ENCODE assay signal across 26 cellular contexts in the genomic region with DNA sequence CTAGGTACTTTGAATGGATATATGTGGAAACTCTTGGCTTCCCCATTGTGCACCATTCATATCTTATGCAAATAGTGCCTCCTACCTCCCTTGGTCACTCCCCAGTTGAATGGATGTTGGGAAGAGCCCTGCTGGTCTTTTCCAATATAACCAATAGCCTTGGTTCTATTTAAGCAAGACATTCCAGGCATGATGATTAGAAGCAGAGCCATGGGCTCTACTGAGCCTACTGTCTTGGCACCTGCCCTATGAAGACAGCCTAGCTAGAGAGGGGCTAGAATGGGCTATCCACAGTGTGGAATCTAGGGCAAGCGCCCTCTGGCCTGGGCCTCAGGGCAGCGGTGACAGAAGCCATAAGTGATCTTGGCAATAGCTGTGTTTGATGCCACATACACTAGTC. TPM values are rescaled to one million over a fixed set of nuclear protein-coding genes. Genes with fewer than 3 reads are reported as not detected.
DNase-seq lines count a peak whose midpoint lies in the region; ATAC-seq, FAIRE-seq and TF ChIP-seq lines count a peak whose summit lies in the region.
"Had no signal": no experiment of that assay in that cellular context is flagged by ENCODE, and none has a peak within 500 bp of the region (broad histone marks: within the 10 kb centered on the region; RNA-seq: fewer than 3 reads in every experiment).

No MANE protein-coding gene starts in this region.

- H4K91ac ChIP-seq in IMR-90 (ENCODE audit: insufficient read depth, low read depth, low read length) (no peak overlapping the region), H1 (replicated peaks; ENCODE audit: insufficient read length, low read length) (no peak overlapping the region), neuronal stem cell (ENCODE audit: low read depth, low read length, poor library complexity) (peak overlapping the region; percentile 73)

- H3K27ac ChIP-seq in IMR-90 (ENCODE audit: insufficient read depth, low read length): no peak overlapping the region
- no peak overlapping the region for H3K27ac ChIP-seq in H1 (ENCODE audit: low read depth, low read length)
- H3K27ac ChIP-seq in neuronal stem cell (replicated peaks; ENCODE audit: low read length): no peak overlapping the region
- H3K27ac ChIP-seq: BLaER1 had no signal

- no peaks in the 10 kb centered on the region for H3K9me1 ChIP-seq in IMR-90 (ENCODE audit: insufficient read depth, low read length)

- H3K9ac ChIP-seq in IMR-90 (ENCODE audit: low read depth, low read length) (no peak overlapping the region), H1 (replicated peaks in 1 of 4; ENCODE audit: extremely low read depth in 1 of 4, low read depth in 3 of 4, low read length in 3 of 4) (no peak overlapping the region), neuronal stem cell (ENCODE audit: low read depth, low read length, poor library complexity) (no peak overlapping the region)
- H3K9ac ChIP-seq: BLaER1 had no signal

- H4K8ac ChIP-seq in IMR-90 (ENCODE audit: low read depth in 2 of 2, low read length in 2 of 2) (no peak overlapping the region), H1 (ENCODE audit: extremely low read depth, insufficient read depth, low read length) (no peak overlapping the region), neuronal stem cell (ENCODE audit: low read depth, low read length) (no peak overlapping the region)

- peak; percentile 4 for DNase-seq in H7
- DNase-seq in IMR-90: no peak
- DNase-seq in H1 (ENCODE audit: low read depth in 1 of 2, low spot score in 2 of 2): no peak
- no peak for DNase-seq in neuronal stem cell (ENCODE audit: low spot score)
- no peak for DNase-seq in activated CD8-positive, alpha-beta memory T cell treated with anti-CD3 and anti-CD28 coated beads for 24 hours
- DNase-seq in midbrain (lab: John Stamatoyannopoulos, UW): no peak
- no peak for DNase-seq in DMS 273 (lab: John Stamatoyannopoulos, UW; ENCODE audit: unreplicated experiment)
- DNase-seq: 8988T; ACHN; BE2C; C1 segment of cervical spinal cord; CD4-positive, alpha-beta memory T cell; CD4-positive, CD25-positive, alpha-beta regulatory T cell; CD8-positive, alpha-beta memory T cell; COR-L47; DMS79 treated with DMSO at 0.1 percent for 48 hours; GF-D8 had no signal

- H4K5ac ChIP-seq in IMR-90 (ENCODE audit: low read depth, low read length) (no peak overlapping the region), H1 (ENCODE audit: insufficient read length, low read depth, low read length) (no peak overlapping the region)

- no peak overlapping the region for H3K14ac ChIP-seq in IMR-90 (replicated peaks; ENCODE audit: low read depth, low read length)
- H3K14ac ChIP-seq in H1 (ENCODE audit: insufficient read length): no peak overlapping the region
- H3K14ac ChIP-seq in neuronal stem cell (ENCODE audit: low read length): no peak overlapping the region

- TF ChIP-seq RAD21 in IMR-90 (IDR thresholded peaks at IDR 0.05; ENCODE audit: low read length) (no peak), H1 (IDR thresholded peaks at IDR 0.05 in 1 of 2, conservative IDR thresholded peaks at IDR 0.05 in 1 of 2; ENCODE audit: low read depth in 2 of 2, low read length in 2 of 2) (no peak)

- no peak overlapping the region for H3K18ac ChIP-seq in IMR-90 (ENCODE audit: low read depth, low read length)
- H3K18ac ChIP-seq in H1 (ENCODE audit: extremely low read depth, low read length): no peak overlapping the region
- no peak overlapping the region for H3K18ac ChIP-seq in neuronal stem cell (ENCODE audit: low read length)

- H4K20me1 ChIP-seq in IMR-90 (ENCODE audit: insufficient read depth, low read length) (no peaks in the 10 kb centered on the region), H1 (replicated peaks in 1 of 2; ENCODE audit: control insufficient read depth in 1 of 2, insufficient read depth in 2 of 2, low read length in 2 of 2) (no peaks in the 10 kb centered on the region)
- H4K20me1 ChIP-seq: BLaER1 had no signal

- H3K36me3 ChIP-seq in H7 (replicated peaks; ENCODE audit: control insufficient read depth, insufficient read depth, low read length): no peaks in the 10 kb centered on the region
- no peaks in the 10 kb centered on the region for H3K36me3 ChIP-seq in IMR-90 (ENCODE audit: control insufficient read depth, insufficient read depth, low read length)
- no peaks in the 10 kb centered on the region for H3K36me3 ChIP-seq in H1 (ENCODE audit: control insufficient read depth in 2 of 4, insufficient read depth in 4 of 4, low read length in 3 of 4)
- no peaks in the 10 kb centered on the region for H3K36me3 ChIP-seq in neuronal stem cell (replicated peaks in 1 of 2; ENCODE audit: control insufficient read depth in 2 of 2, insufficient read depth in 2 of 2, low read length in 2 of 2)
- H3K36me3 ChIP-seq: BE2C, BLaER1 had no signal

- in situ Hi-C loops in IMR-90 (cut with MboI; ENCODE audit: low sequenced_read_pairs): no loop called here

- H2BK5ac ChIP-seq in IMR-90 (ENCODE audit: low read depth, low read length, poor library complexity, severe bottlenecking) (no peak overlapping the region), H1 (ENCODE audit: low read depth, low read length) (no peak overlapping the region), neuronal stem cell (ENCODE audit: low read length) (no peak overlapping the region)

- BruUV-seq in IMR-90 (replicated peaks; lab: Mats Ljungman, UMichigan): no TSS peak

- H3K79me1 ChIP-seq in IMR-90 (ENCODE audit: low read depth in 1 of 2, low read length in 2 of 2) (no peaks in the 10 kb centered on the region), H1 (ENCODE audit: low read depth, low read length) (no peaks in the 10 kb centered on the region), neuronal stem cell (ENCODE audit: low read depth, low read length) (no peaks in the 10 kb centered on the region)

- H3K23ac ChIP-seq in IMR-90 (ENCODE audit: low read depth, low read length) (no peak overlapping the region), H1 (ENCODE audit: insufficient read length) (no peak overlapping the region), neuronal stem cell (ENCODE audit: low read depth, low read length, poor library complexity) (no peak overlapping the region)

- H2BK20ac ChIP-seq in IMR-90 (ENCODE audit: low read depth, low read length) (no peak overlapping the region), H1 (ENCODE audit: low read length) (no peak overlapping the region; the same call in 1 of the 2 replicates)

- H2AFZ ChIP-seq in IMR-90 (replicated peaks; ENCODE audit: low read length, poor library complexity) (peak overlapping the region; percentile 29), H1 (ENCODE audit: low read length) (peak overlapping the region; percentile 34; the same call in 1 of the 2 replicates), neuronal stem cell (ENCODE audit: low read length) (no peak overlapping the region)

- FAIRE-seq in H1 (lab: Jason Lieb, UNC): no peak
- FAIRE-seq: A204.1, G401.6, GM12891, GM19239 had no signal

- H3K4me3 ChIP-seq in H7 (ENCODE audit: insufficient read depth, low read depth, low read length) (no peak overlapping the region), IMR-90 (ENCODE audit: insufficient read depth, low read depth, low read length) (no peak overlapping the region), H1 (ENCODE audit: extremely low read depth in 1 of 4, insufficient read depth in 2 of 4, low read depth in 3 of 4, low read length in 4 of 4) (no peak overlapping the region), neuronal stem cell (ENCODE audit: low read length in 2 of 2) (no peak overlapping the region)
- H3K4me3 ChIP-seq: BLaER1 had no signal

- H3K4me2 ChIP-seq in IMR-90 (ENCODE audit: low read depth, low read length) (no peak overlapping the region), H1 (ENCODE audit: insufficient read depth in 1 of 2, low read depth in 2 of 2, low read length in 2 of 2) (no peak overlapping the region), neuronal stem cell (ENCODE audit: insufficient read depth, low read length, poor library complexity, severe bottlenecking) (no peak overlapping the region)
- H3K4me2 ChIP-seq: BLaER1 had no signal

- peak overlapping the region; percentile 13 for H2AK9ac ChIP-seq in IMR-90 (replicated peaks; ENCODE audit: low read depth, low read length, poor library complexity)

- intact Hi-C loops in IMR-90 (cut with micrococcal nuclease): no loop called here

- TF ChIP-seq POLR2A in IMR-90 (IDR thresholded peaks at IDR 0.05; ENCODE audit: low read depth, low read length): no peak
- TF ChIP-seq POLR2A in H1 (IDR thresholded peaks at IDR 0.05; ENCODE audit: control extremely low read depth in 1 of 2, low read depth in 2 of 2, low read length in 2 of 2): no peak

- H3K56ac ChIP-seq in IMR-90 (ENCODE audit: extremely low read depth, insufficient read depth, low read length) (no peak overlapping the region), H1 (replicated peaks; ENCODE audit: insufficient read length, low read depth, low read length) (no peak overlapping the region)

- H2BK12ac ChIP-seq in H1 (ENCODE audit: low read depth, low read length) (no peak overlapping the region), neuronal stem cell (ENCODE audit: low read length) (no peak overlapping the region)

- WGBS in IMR-90 (ENCODE audit: extremely low coverage in 2 of 2, insufficient read length in 1 of 2), 2 experiments: no CpG with 5 or more reads among the region's 2 CpGs
- WGBS in H1 (ENCODE audit: extremely low coverage in 1 of 2, insufficient coverage in 1 of 2, insufficient read length in 1 of 2, insufficient replicate concordance in 2 of 2, low coverage in 1 of 2, low lambda C conversion rate in 2 of 2, missing lambda C conversion rate in 1 of 2), 2 experiments: 98% methylated on average over 2 of the region's 2 CpGs; no CpG with 5 or more reads in 1 of the 2 experiments
- WGBS in neuronal stem cell (ENCODE audit: extremely low coverage in 2 of 2, insufficient read length in 2 of 2, insufficient replicate concordance in 1 of 2), 2 donors: no CpG with 5 or more reads among the region's 2 CpGs

- H3K4ac ChIP-seq in IMR-90 (ENCODE audit: low read depth, low read length) (no peak overlapping the region), H1 (replicated peaks; ENCODE audit: insufficient read length, low read depth, low read length) (no peak overlapping the region), neuronal stem cell (ENCODE audit: low read length) (no peak overlapping the region)

- no peaks in the 10 kb centered on the region for H3K4me1 ChIP-seq in IMR-90 (ENCODE audit: control insufficient read depth, insufficient read depth, low read length)
- peaks cover 0 to 4% (median 3%) of the 10 kb centered on the region in 4 experiments; a peak in 5 of 7 replicates for H3K4me1 ChIP-seq in H1 (replicated peaks in 1 of 4; ENCODE audit: control insufficient read depth in 3 of 4, insufficient read depth in 4 of 4, low read length in 3 of 4)
- H3K4me1 ChIP-seq in neuronal stem cell (ENCODE audit: control insufficient read depth in 2 of 2, insufficient read depth in 1 of 2, low read depth in 1 of 2, low read length in 2 of 2): peaks cover 0 to 4% of the 10 kb centered on the region in 2 donors
- H3K4me1 ChIP-seq: BE2C, BLaER1 had no signal

- TF ChIP-seq CTCF in IMR-90 (conservative IDR thresholded peaks at IDR 0.05; ENCODE audit: low read depth, low read length): no peak
- no peak for TF ChIP-seq CTCF in H1 (IDR thresholded peaks at IDR 0.05; ENCODE audit: control extremely low read depth in 1 of 3, insufficient read depth in 1 of 3, low read depth in 1 of 3, low read length in 3 of 3)

- POLR2A ChIA-PET in IMR-90 (lab: Charles Lee; ENCODE audit: unreplicated experiment): no interaction called here
- POLR2A ChIA-PET in H1 (lab: Charles Lee; ENCODE audit: partially characterized antibody): no interaction called here

- no peak overlapping the region for H2AK5ac ChIP-seq in IMR-90 (ENCODE audit: low read depth, low read length)
- no peak overlapping the region for H2AK5ac ChIP-seq in H1 (ENCODE audit: low read depth, low read length)
- H2AK5ac ChIP-seq in neuronal stem cell (ENCODE audit: low read depth, low read length): no peak overlapping the region

- H3K79me2 ChIP-seq in H1 (ENCODE audit: control insufficient read depth in 1 of 2, insufficient read depth in 2 of 2, low read length in 2 of 2): no peaks in the 10 kb centered on the region

- no peak overlapping the region for H2BK120ac ChIP-seq in IMR-90 (ENCODE audit: low read depth, low read length)
- H2BK120ac ChIP-seq in H1 (replicated peaks; ENCODE audit: low read depth, low read length): no peak overlapping the region
- no peak overlapping the region for H2BK120ac ChIP-seq in neuronal stem cell (ENCODE audit: low read depth, low read length)

- no peaks in the 10 kb centered on the region for H3K9me3 ChIP-seq in IMR-90 (ENCODE audit: control insufficient read depth, insufficient read depth, low read length)
- no peaks in the 10 kb centered on the region for H3K9me3 ChIP-seq in H1 (ENCODE audit: insufficient read depth in 2 of 2, low read depth in 1 of 2, low read length in 1 of 2)
- H3K9me3 ChIP-seq in neuronal stem cell (replicated peaks in 1 of 2; ENCODE audit: control insufficient read depth in 2 of 2, insufficient read depth in 1 of 2, low read depth in 1 of 2, low read length in 2 of 2): peaks cover 0 to 2% of the 10 kb centered on the region in 2 donors
- H3K9me3 ChIP-seq: BE2C, BLaER1 had no signal

- dilution Hi-C loops in IMR-90 (cut with HindIII; ENCODE audit: low sequenced_read_pairs, unreplicated experiment): no loop called here

- TF ChIP-seq EP300 in H1 (IDR thresholded peaks at IDR 0.05; ENCODE audit: borderline replicate concordance in 1 of 2, low read depth in 2 of 2, low read length in 2 of 2): no peak

- no peak overlapping the region for H2BK15ac ChIP-seq in IMR-90 (ENCODE audit: low read depth, low read length)
- no peak overlapping the region for H2BK15ac ChIP-seq in H1 (ENCODE audit: low read length)
- no peak overlapping the region for H2BK15ac ChIP-seq in neuronal stem cell (ENCODE audit: low read length)

- CTCF ChIA-PET in IMR-90 (lab: Yijun Ruan, JAX) (no interaction called here), H1 (lab: Charles Lee; ENCODE audit: partially characterized antibody) (interaction anchor here (0.5 to 1.2 kb wide), 4 partner anchors 66 to 137 kb away, joined by 3 to 4 read pairs (median 4); no protein-coding TSS in a partner anchor)

- H3K27me3 ChIP-seq in H7 (ENCODE audit: control insufficient read depth, insufficient read depth, low read length) (no peaks in the 10 kb centered on the region), IMR-90 (ENCODE audit: control insufficient read depth, insufficient read depth, low read length) (no peaks in the 10 kb centered on the region), H1 (replicated peaks in 1 of 4; ENCODE audit: control insufficient read depth in 3 of 4, extremely low read depth in 1 of 4, insufficient read depth in 3 of 4, low read length in 3 of 4) (no peaks in the 10 kb centered on the region), neuronal stem cell (ENCODE audit: control insufficient read depth in 3 of 3, insufficient read depth in 3 of 3, low read depth in 1 of 3, low read length in 3 of 3) (peaks cover 0 to 2% (median 0%) of the 10 kb centered on the region in 3 experiments)
- H3K27me3 ChIP-seq: BE2C, BLaER1 had no signal

- ATAC-seq in IMR-90 (ENCODE audit: low read depth) (no peak), HG03108 (IDR thresholded peaks at IDR 0.05; ENCODE audit: unreplicated experiment) (no peak)

- H3K23me2 ChIP-seq in H1 (ENCODE audit: low read depth, low read length): no peaks in the 10 kb centered on the region; the same call in 1 of the 2 replicates

RNA-seq across cellular contexts. Expression of a gene that starts 15.6 kb away (rescaled TPM):
- total RNA-seq in H7 (2014; rRNA removed; shearing (Covaris generic)): not detected in 2 replicates
- total RNA-seq in IMR-90 (2012; rRNA removed): not detected in 2 replicates
- polyA plus RNA-seq in IMR-90 (2012; rRNA removed) (not detected in 2 replicates), H1 (2011; rRNA removed) (not detected in 2 replicates)
- polyA plus RNA-seq in IMR-90 (2012; cell fraction: cytosol; rRNA removed): not detected in 2 replicates
- polyA plus RNA-seq in IMR-90 (2012; cell fraction: nucleus; rRNA removed; ENCODE audit: low replicate concordance): not detected in 2 replicates
- total RNA-seq in H1 (2021; fragmentation: NEBNext Ultra II Directional; extraction: Animal tissue kit (Norgen Biotek cat#: 25700)): not detected in 2 replicates
- not detected for polyA plus RNA-seq in H1 (2011; cell fraction: cytosol; rRNA removed)
- not detected for polyA plus RNA-seq in H1 (2011; cell fraction: nucleus; rRNA removed)
- not detected in 4 replicates for polyA plus RNA-seq in H1 (2012, experiment 1 of 2)
- polyA plus RNA-seq in H1 (2012, experiment 2 of 2): not detected
- polyA plus RNA-seq in H1 (2013, experiment 1 of 2): not detected
- not detected for polyA plus RNA-seq in H1 (2013, experiment 2 of 2)
- polyA minus RNA-seq in H1 (2011; rRNA and poly(A)+ RNA removed): not detected in 2 replicates
- polyA minus RNA-seq in H1 (2011; cell fraction: cytosol; rRNA and poly(A)+ RNA removed): not detected
- not detected for polyA minus RNA-seq in H1 (2011; cell fraction: nucleus; rRNA and poly(A)+ RNA removed)
- polyA plus RNA-seq in neuronal stem cell (2013, experiment 1 of 2): not detected
- not detected for polyA plus RNA-seq in neuronal stem cell (2013, experiment 2 of 2)
- total RNA-seq: A673; CD4-positive, CD25-positive, alpha-beta regulatory T cell; CD8-positive, alpha-beta memory T cell had no signal
- polyA plus RNA-seq: AG04450; CD14-positive monocyte; CD4-positive, alpha-beta memory T cell; CD4-positive, CD25-positive, alpha-beta regulatory T cell; CD8-positive, alpha-beta memory T cell had no signal

RNA-seq across cellular contexts. Expression of a gene that starts 57.8 kb away (rescaled TPM):
- not detected in 2 replicates for total RNA-seq in H7 (2014; rRNA removed; shearing (Covaris generic))
- not detected in 2 replicates for total RNA-seq in IMR-90 (2012; rRNA removed)
- polyA plus RNA-seq in IMR-90 (2012; rRNA removed) (not detected in 2 replicates), H1 (2011; rRNA removed) (not detected in 2 replicates)
- not detected in 2 replicates for polyA plus RNA-seq in IMR-90 (2012; cell fraction: cytosol; rRNA removed)
- polyA plus RNA-seq in IMR-90 (2012; cell fraction: nucleus; rRNA removed; ENCODE audit: low replicate concordance): not detected in 2 replicates
- total RNA-seq in H1 (2021; fragmentation: NEBNext Ultra II Directional; extraction: Animal tissue kit (Norgen Biotek cat#: 25700)): not detected in 2 replicates
- not detected for polyA plus RNA-seq in H1 (2011; cell fraction: cytosol; rRNA removed)
- 0.23 TPM for polyA plus RNA-seq in H1 (2011; cell fraction: nucleus; rRNA removed)
- polyA plus RNA-seq in H1 (2012, experiment 1 of 2): not detected in 4 replicates
- polyA plus RNA-seq in H1 (2012, experiment 2 of 2): not detected
- polyA plus RNA-seq in H1 (2013, experiment 1 of 2): not detected
- polyA plus RNA-seq in H1 (2013, experiment 2 of 2): not detected
- polyA minus RNA-seq in H1 (2011; rRNA and poly(A)+ RNA removed): not detected in 2 replicates
- not detected for polyA minus RNA-seq in H1 (2011; cell fraction: cytosol; rRNA and poly(A)+ RNA removed)
- not detected for polyA minus RNA-seq in H1 (2011; cell fraction: nucleus; rRNA and poly(A)+ RNA removed)
- 0.03 TPM for polyA plus RNA-seq in neuronal stem cell (2013, experiment 1 of 2)
- not detected for polyA plus RNA-seq in neuronal stem cell (2013, experiment 2 of 2)
- total RNA-seq: A673; CD4-positive, CD25-positive, alpha-beta regulatory T cell; CD8-positive, alpha-beta memory T cell had no signal
- polyA plus RNA-seq: CD14-positive monocyte; CD8-positive, alpha-beta memory T cell had no signal
